In genomic region chr7:132240821-132241422, GRCh38 we compare ENCODE assay signal across 31 cellular contexts.
"Had no signal": no experiment of that assay in that cellular context is flagged by ENCODE, and none has a peak within 500 bp of the region (broad histone marks: within the 10 kb centered on the region; RNA-seq: fewer than 3 reads in every experiment).

No MANE protein-coding gene starts in this region.

- H3K27ac ChIP-seq: brain microvascular endothelial cell, esophagus muscularis mucosa, foreskin keratinocyte, heart left ventricle, lower lobe of right lung, suprapubic skin, tibial nerve, WERI-Rb-1 had no signal

- H3K9me3 ChIP-seq: esophagus muscularis mucosa, lower lobe of right lung, mucosa of descending colon, suprapubic skin had no signal

- ATAC-seq: activated CD4-positive, CD25-positive, alpha-beta regulatory T cell treated with anti-CD3 and anti-CD28 coated beads, Interleukin-2, amount 50 U/mL, for 24 hours; foreskin keratinocyte; heart left ventricle; left lobe of liver; lower lobe of right lung; natural killer cell treated with Interleukin-12 subunit alpha and Interleukin-12 subunit beta and Interleukin-15 and Interleukin-18, amount 100 ng/mL, for 72 hours; right cardiac atrium; stimulated activated naive B cell treated with anti-CD40 and anti-IgM and Interleukin-4, amounts not matched to agents 10 μg/mL and 1 μg/mL and 100 μg/mL, for 72 hours had no signal

- H3K4me1 ChIP-seq: esophagus muscularis mucosa, foreskin keratinocyte, lower lobe of right lung, tibial nerve had no signal

- H3K36me3 ChIP-seq: brain microvascular endothelial cell, esophagus muscularis mucosa, heart left ventricle, lower lobe of right lung, suprapubic skin, tibial nerve, WERI-Rb-1 had no signal

- H3K4me3 ChIP-seq: esophagus muscularis mucosa, heart left ventricle, lower lobe of right lung, mucosa of descending colon, suprapubic skin, tibial nerve had no signal

- DNase-seq: activated CD4-positive, alpha-beta memory T cell treated with anti-CD3 and anti-CD28 coated beads, Interleukin-2, amount 10 ng/mL, durations not matched to agents 7 days and 5 days; activated CD4-positive, alpha-beta T cell treated with anti-CD3 and anti-CD28 coated beads for 48 hours; activated CD8-positive, alpha-beta memory T cell treated with anti-CD3 and anti-CD28 coated beads, Interleukin-2, amount 50 U/mL, for 48 hours; activated gamma-delta T cell; activated naive CD4-positive, alpha-beta T cell treated with anti-CD3 and anti-CD28 coated beads, Interleukin-2, amount 10 ng/mL, durations not matched to agents 7 days and 5 days; activated naive CD8-positive, alpha-beta T cell treated with anti-CD3 and anti-CD28 coated beads, Interleukin-2, amount 10 ng/mL, durations not matched to agents 7 days and 5 days; activated T-cell treated with anti-CD3 and anti-CD28 coated beads, Interleukin-2, amount 50 U/mL, for 24 hours; brain microvascular endothelial cell; caudate nucleus; cortex of kidney; endodermal cell; foreskin keratinocyte; heart left ventricle; immature natural killer cell; lower lobe of right lung; mesendoderm; posterior cingulate gyrus; right cardiac atrium; stimulated activated CD4-positive, alpha-beta T cell treated with anti-CD3 and anti-CD28 coated beads, Interleukin-15, amount 100 ng/mL, for 24 hours; stimulated activated CD4-positive, alpha-beta T cell treated with anti-CD3 and anti-CD28 coated beads, Interleukin-2, amount 100 ng/mL, for 24 hours; stimulated activated naive B cell treated with anti-CD40 and anti-IgM and Interleukin-4, amounts not matched to agents 10 μg/mL and 1 μg/mL and 100 μg/mL, for 72 hours; WERI-Rb-1 had no signal

- H3K27me3 ChIP-seq: brain microvascular endothelial cell, esophagus muscularis mucosa, heart left ventricle, suprapubic skin, tibial nerve had no signal

- FAIRE-seq: astrocyte, TTC549 had no signal
